Comparison of ENCODE assay signal across 8 cellular contexts in the genomic region with DNA sequence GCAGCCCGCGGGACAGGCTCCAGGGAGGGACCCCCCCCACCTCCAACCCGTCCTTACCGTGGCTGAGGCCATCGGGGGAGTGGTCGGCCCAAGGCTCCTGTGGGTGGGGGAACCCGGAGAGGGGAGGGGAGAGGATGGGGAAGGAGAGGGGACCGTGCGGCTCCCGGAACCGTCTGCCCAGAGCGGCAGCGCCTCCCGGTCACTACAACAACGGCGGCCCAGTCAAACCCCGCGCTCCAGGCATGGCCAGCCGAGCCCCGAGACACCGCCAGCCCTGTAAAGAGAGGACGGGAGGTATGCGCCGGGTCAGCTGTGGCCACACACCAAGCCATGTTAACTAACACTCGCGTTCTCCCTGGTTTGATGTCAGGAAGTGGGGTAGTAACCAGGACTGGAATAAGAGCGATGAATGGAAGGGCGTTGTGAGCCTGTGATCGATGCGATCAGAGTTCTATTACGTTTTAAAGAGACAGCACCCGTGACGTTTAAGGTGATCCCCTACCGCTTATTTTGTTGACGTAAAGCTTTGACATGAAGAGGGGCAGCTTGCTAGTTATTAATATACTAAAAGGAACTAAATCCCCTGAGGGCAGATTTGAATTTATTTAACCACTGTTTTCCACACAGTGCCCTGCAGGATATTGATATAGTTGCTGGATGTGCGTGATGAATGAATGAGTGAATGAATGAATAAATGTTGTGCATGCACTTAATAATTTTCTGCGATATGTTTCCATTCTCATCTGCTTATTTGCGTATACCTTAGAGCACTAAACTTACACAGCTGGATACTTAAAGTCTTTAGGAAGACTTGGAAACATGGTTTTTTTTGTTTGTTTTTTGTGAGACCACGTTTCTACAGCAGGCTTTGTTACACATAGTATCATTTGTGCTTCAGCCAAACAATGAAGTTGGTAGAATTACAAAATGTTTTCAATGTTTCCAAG. TPM values are rescaled to one million over a fixed set of nuclear protein-coding genes. Genes with fewer than 3 reads are reported as not detected.
DNase-seq lines count a peak whose midpoint lies in the region; ATAC-seq, FAIRE-seq and TF ChIP-seq lines count a peak whose summit lies in the region.

TSS of gene POC1B (minus strand) at position 224 of the 947 bp plus-strand sequence. CDS start at position 72, 152 bp downstream.

- peak within 1 kb of the TSS; percentile 84 for H3K27ac ChIP-seq in small intestine (ENCODE audit: low read depth in 1 of 2, low read length in 1 of 2)

- no peaks in the 10 kb centered on the region for H3K27me3 ChIP-seq in small intestine (ENCODE audit: control insufficient read depth in 2 of 2, insufficient read depth in 2 of 2, low read length in 2 of 2)

- H3K36me3 Mint-ChIP-seq in activated B cell treated with CpG ODN at 0.5 μM for 24 hours (ENCODE audit: low read depth), result peaks cover 26% of the 10 kb centered on the region
- H3K36me3 Mint-ChIP-seq in immature natural killer cell, result peaks cover 12 to 19% (median 13%) of the 10 kb centered on the region in 3 donors

- CTCF ChIA-PET in activated B cell treated with CpG ODN at 0.5 μM for 24 hours (lab: Charles Lee), result interaction anchor here (0.8 to 5.1 kb wide), 7 partner anchors 54 to 509 kb away, joined by 3 to 20 read pairs (median 9); no protein-coding TSS in a partner anchor

- POLR2A ChIA-PET in activated B cell treated with CpG ODN at 0.5 μM for 24 hours (lab: Charles Lee), result interaction anchor here (0.7 to 2.9 kb wide), 8 partner anchors 32 to 1384 kb away, joined by 3 to 11 read pairs (median 5); partner anchors contain the start of genes ATP2B1, CEP290, DUSP6 and TMTC3

- H3K27me3 Mint-ChIP-seq in activated B cell treated with CpG ODN at 0.5 μM for 24 hours (no peaks in the 10 kb centered on the region), immature natural killer cell (ENCODE audit: low read depth in 3 of 3) (peaks cover 0 to 4% (median 0%) of the 10 kb centered on the region in 3 donors)

- TF ChIP-seq CTCF in activated B cell treated with CpG ODN at 0.5 μM for 24 hours (IDR thresholded peaks at IDR 0.05), result no peak
- TF ChIP-seq CTCF in cardiac fibroblast (IDR thresholded peaks at IDR 0.05; ENCODE audit: low read depth, low read length), result no peak

- intact Hi-C loops in activated B cell treated with CpG ODN at 0.5 μM for 24 hours (cut with micrococcal nuclease), result loop anchor here (1.0 to 5.0 kb wide), 7 partner anchors 31 to 1491 kb away; a partner anchor contains a TSS

- H3K36me3 ChIP-seq in small intestine (ENCODE audit: control insufficient read depth in 2 of 2, insufficient read depth in 2 of 2, low read length in 2 of 2), result peaks cover 0 to 4% of the 10 kb centered on the region in 2 donors

- H3K4me3 ChIP-seq in cardiac fibroblast (replicated peaks in 1 of 2; ENCODE audit: low read depth in 2 of 2, low read length in 2 of 2) (peak within 1 kb of the TSS; percentile 88 to 98), small intestine (ENCODE audit: low read depth in 1 of 2, low read length in 2 of 2) (peak within 1 kb of the TSS; percentile 75 to 95)

- H3K4me1 Mint-ChIP-seq in activated B cell treated with CpG ODN at 0.5 μM for 24 hours (peaks cover 56% of the 10 kb centered on the region), immature natural killer cell (peaks cover 50 to 53% of the 10 kb centered on the region in 2 donors)

- peak; percentile 85 for DNase-seq in AG08396 (ENCODE audit: low spot score)
- DNase-seq in NCI-H226, result peak; percentile 80
- DNase-seq in activated B cell treated with CpG ODN at 0.5 μM for 24 hours, result peak; percentile 76
- peak; percentile 79 to 84 for DNase-seq in cardiac fibroblast (ENCODE audit: low read depth in 2 of 2)
- DNase-seq in immature natural killer cell, result peak; percentile 69
- DNase-seq in small intestine, result peak; percentile 78

- peak within 1 kb of the TSS; percentile 99 for H3K4me3 Mint-ChIP-seq in activated B cell treated with CpG ODN at 0.5 μM for 24 hours
- H3K4me3 Mint-ChIP-seq in immature natural killer cell, result peak within 1 kb of the TSS; percentile 95 to 99 (median 98)

- H3K27ac Mint-ChIP-seq in activated B cell treated with CpG ODN at 0.5 μM for 24 hours (peak within 1 kb of the TSS; percentile 95), immature natural killer cell (peak within 1 kb of the TSS; percentile 75 to 96 (median 92))

- peaks cover 0 to 15% of the 10 kb centered on the region in 2 donors for H3K4me1 ChIP-seq in small intestine (ENCODE audit: control insufficient read depth in 2 of 2, insufficient read depth in 1 of 2, low read depth in 1 of 2, low read length in 1 of 2)

- FAIRE-seq in small intestine (lab: Jason Lieb, UNC), result no peak

- no peaks in the 10 kb centered on the region for H3K9me3 Mint-ChIP-seq in activated B cell treated with CpG ODN at 0.5 μM for 24 hours
- H3K9me3 Mint-ChIP-seq in immature natural killer cell, result peaks cover 0 to 1% (median 0%) of the 10 kb centered on the region in 6 donors

- WGBS in small intestine, 3 donors, result 1 to 2% (median 1%) methylated on average over 37 to 39 of the region's 39 CpGs

- H3K9me3 ChIP-seq in small intestine (ENCODE audit: control insufficient read depth, low read depth), result no peaks in the 10 kb centered on the region

- ATAC-seq in GM19035 (IDR thresholded peaks at IDR 0.05; ENCODE audit: unreplicated experiment), result peak; percentile 74
- peak; percentile 65 for ATAC-seq in HG03280 (IDR thresholded peaks at IDR 0.05; ENCODE audit: unreplicated experiment)
- ATAC-seq in activated B cell treated with CpG ODN at 0.5 μM for 24 hours (ENCODE audit: low read depth), result peak; percentile 58

RNA-seq across cellular contexts. Expression of gene POC1B, which starts in this region (rescaled TPM):
- 21.7 and 27.3 TPM in 2 replicates for total RNA-seq in activated B cell treated with CpG ODN at 0.5 μM for 24 hours
- polyA plus RNA-seq in immature natural killer cell (10 to 100 TPM; 57.0 to 85.1 (median 57.9) TPM), small intestine (10 to 100 TPM; 14.1 to 17.0 (median 15.7) TPM)

Comparison
In these comparisons a context has a peak if more than half of its experiments do, and no peak if none do; other contexts are left out.
1. Peak in every context shown above with its lines: DNase-seq, ATAC-seq, H3K4me3 ChIP-seq and H3K27ac ChIP-seq.